In genomic region chr2:215505044-215505786, GRCh38 we compare ENCODE assay signal across 17 cellular contexts.
DNase-seq lines count a peak whose midpoint lies in the region; ATAC-seq and TF ChIP-seq lines count a peak whose summit lies in the region.
"Had no signal": no experiment of that assay in that cellular context is flagged by ENCODE, and none has a peak within 500 bp of the region (broad histone marks: within the 10 kb centered on the region; RNA-seq: fewer than 3 reads in every experiment).

No MANE protein-coding gene starts in this region.

- H3K9me3 Mint-ChIP-seq in mesothelial cell of epicardium: no peaks in the 10 kb centered on the region

- WGBS in lower leg skin, 2 donors: 67 to 74% methylated on average over 4 of the region's 4 CpGs

- no peak for TF ChIP-seq POLR2A in NB4 (IDR thresholded peaks at IDR 0.05; ENCODE audit: extremely low read depth, insufficient read length)
- no peak for TF ChIP-seq POLR2A in lower leg skin (IDR thresholded peaks at IDR 0.05)

- H3K4me1 Mint-ChIP-seq in mesothelial cell of epicardium: peaks cover 29% of the 10 kb centered on the region

- TF ChIP-seq CTCF in AG10803 (conservative IDR thresholded peaks at IDR 0.05; ENCODE audit: low read length): no peak
- no peak for TF ChIP-seq CTCF in NB4 (IDR thresholded peaks at IDR 0.05; ENCODE audit: low read depth, low read length)
- TF ChIP-seq CTCF in colonic mucosa (IDR thresholded peaks at IDR 0.05): no peak
- TF ChIP-seq CTCF in mesothelial cell of epicardium (IDR thresholded peaks at IDR 0.05; ENCODE audit: unreplicated experiment): no peak
- no peak for TF ChIP-seq CTCF in lower leg skin (IDR thresholded peaks at IDR 0.05)

- H3K4me3 ChIP-seq in AG10803 (ENCODE audit: low read length): no peak overlapping the region
- no peak overlapping the region for H3K4me3 ChIP-seq in NB4 (ENCODE audit: low read depth, low read length)
- H3K4me3 ChIP-seq in colonic mucosa: no peak overlapping the region
- no peak overlapping the region for H3K4me3 ChIP-seq in effector memory CD4-positive, alpha-beta T cell (ENCODE audit: insufficient read depth, low read depth, low read length, poor library complexity, severe bottlenecking)
- no peak overlapping the region for H3K4me3 ChIP-seq in lower leg skin (ENCODE audit: low read depth, poor library complexity, severe bottlenecking)
- H3K4me3 ChIP-seq: GM12878, SJSA1, uterus had no signal

- H3K27me3 ChIP-seq in colonic mucosa: no peaks in the 10 kb centered on the region
- H3K27me3 ChIP-seq in effector memory CD4-positive, alpha-beta T cell (replicated peaks; ENCODE audit: control insufficient read depth, insufficient read depth, low read length, poor library complexity, severe bottlenecking): no peaks in the 10 kb centered on the region
- H3K27me3 ChIP-seq: SJSA1, uterus had no signal

- no peaks in the 10 kb centered on the region for H3K4me1 ChIP-seq in colonic mucosa
- H3K4me1 ChIP-seq in effector memory CD4-positive, alpha-beta T cell (ENCODE audit: control insufficient read depth, insufficient read depth, low read length, poor library complexity, severe bottlenecking): no peaks in the 10 kb centered on the region
- H3K4me1 ChIP-seq: parathyroid adenoma, SJSA1, uterus had no signal

- no peak for ATAC-seq in GM19397 (IDR thresholded peaks at IDR 0.05; ENCODE audit: unreplicated experiment)
- ATAC-seq: GM12878 had no signal

- peak overlapping the region; percentile 43 for H3K27ac Mint-ChIP-seq in mesothelial cell of epicardium
- H3K27ac Mint-ChIP-seq: activated naive CD8-positive, alpha-beta T cell had no signal

- DNase-seq in AG10803 (ENCODE audit: low read depth): peak; percentile 85
- peak; percentile 52 for DNase-seq in NB4 (ENCODE audit: low read depth)
- DNase-seq in colonic mucosa: peak; percentile 54
- DNase-seq in mesothelial cell of epicardium (ENCODE audit: low spot score in 2 of 2, unreplicated experiment in 2 of 2): no peak
- DNase-seq in effector memory CD4-positive, alpha-beta T cell: no peak
- DNase-seq in lower leg skin (ENCODE audit: low spot score in 2 of 2): no peak
- DNase-seq in NCI-H2171 (lab: John Stamatoyannopoulos, UW): no peak
- DNase-seq: islet precursor cell, KBM-7, NCI-H524, uterus had no signal

- no peak overlapping the region for H3K27ac ChIP-seq in colonic mucosa
- no peak overlapping the region for H3K27ac ChIP-seq in effector memory CD4-positive, alpha-beta T cell (ENCODE audit: insufficient read depth, low read length, poor library complexity, severe bottlenecking)
- H3K27ac ChIP-seq: C4-2B, parathyroid adenoma, SJSA1, uterus had no signal

- H3K36me3 Mint-ChIP-seq in mesothelial cell of epicardium: no peaks in the 10 kb centered on the region
- H3K36me3 Mint-ChIP-seq: activated naive CD8-positive, alpha-beta T cell had no signal

- no peak overlapping the region for H3K4me3 Mint-ChIP-seq in mesothelial cell of epicardium
- H3K4me3 Mint-ChIP-seq: activated naive CD8-positive, alpha-beta T cell had no signal

- H3K9me3 ChIP-seq in colonic mucosa: no peaks in the 10 kb centered on the region
- H3K9me3 ChIP-seq in effector memory CD4-positive, alpha-beta T cell (ENCODE audit: control insufficient read depth, low read length): no peaks in the 10 kb centered on the region
- H3K9me3 ChIP-seq: SJSA1, uterus had no signal

- intact Hi-C loops in colonic mucosa (cut with DNase I): no loop called here
- intact Hi-C loops in lower leg skin (cut with DNase I; ENCODE audit: low total_unique reads): no loop called here

- no peaks in the 10 kb centered on the region for H3K27me3 Mint-ChIP-seq in mesothelial cell of epicardium (ENCODE audit: low read depth)

- no peaks in the 10 kb centered on the region for H3K36me3 ChIP-seq in colonic mucosa
- no peaks in the 10 kb centered on the region for H3K36me3 ChIP-seq in effector memory CD4-positive, alpha-beta T cell (ENCODE audit: control insufficient read depth, insufficient read depth, low read length)
- H3K36me3 ChIP-seq: SJSA1, uterus had no signal

- no peak overlapping the region for H3K9ac ChIP-seq in colonic mucosa (ENCODE audit: low read depth in 2 of 2, low read length in 2 of 2)
- H3K9ac ChIP-seq: parathyroid adenoma had no signal

Comparison
In these comparisons a context has a peak if more than half of its experiments do, and no peak if none do; other contexts are left out.
1. DNase-seq: peak in AG10803 (single experiment), NB4 (single experiment) and colonic mucosa (single experiment); none in mesothelial cell of epicardium (0 of 2), effector memory CD4-positive, alpha-beta T cell (0 of 3), lower leg skin (0 of 2) and NCI-H2171 (single experiment).